18 cellular contexts compared by ENCODE assay signal in the genomic region with DNA sequence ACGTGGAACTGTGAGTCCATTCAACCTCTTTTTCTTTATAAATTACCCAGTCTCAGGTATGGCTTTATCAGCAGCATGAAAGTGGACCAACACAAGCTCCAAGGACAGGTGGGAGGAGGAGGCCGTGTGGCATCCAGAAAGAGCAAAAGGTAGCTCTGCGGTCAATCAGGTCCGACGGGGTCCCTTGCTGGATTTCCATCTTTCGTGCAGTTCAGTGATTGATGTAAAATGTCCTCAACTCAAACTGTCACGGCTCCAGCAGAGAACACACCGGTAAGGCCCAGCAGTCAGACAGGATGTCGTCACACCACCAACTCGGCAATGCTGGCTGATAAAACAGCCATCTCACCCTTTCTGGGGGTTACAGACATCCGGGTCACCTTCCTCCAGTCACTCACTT.
A peak's percentile ranks its signal among the peaks of the same experiment; 100 is the strongest.
DNase-seq lines count a peak whose midpoint lies in the region; ATAC-seq, FAIRE-seq and TF ChIP-seq lines count a peak whose summit lies in the region.
"Had no signal": no experiment of that assay in that cellular context is flagged by ENCODE, and none has a peak within 500 bp of the region (broad histone marks: within the 10 kb centered on the region; RNA-seq: fewer than 3 reads in every experiment).

No MANE protein-coding gene starts in this region.

- TF ChIP-seq CTCF in bronchial epithelial cell (IDR thresholded peaks at IDR 0.05; ENCODE audit: insufficient read depth, low read length, severe bottlenecking) (no peak), osteocyte (IDR thresholded peaks at IDR 0.05) (no peak)

- no peak overlapping the region for H3K4me3 ChIP-seq in BLaER1 treated with 17β-estradiol and CSF1 and Interleukin-3, amounts not matched to agents 10 nM and 100 nM
- H3K4me3 ChIP-seq in bronchial epithelial cell (ENCODE audit: low read depth, low read length): no peak overlapping the region
- H3K4me3 ChIP-seq: GM23248 had no signal

- H3K4me2 ChIP-seq in BLaER1 treated with 17β-estradiol and CSF1 and Interleukin-3, amounts not matched to agents 10 nM and 100 nM: peak overlapping the region in 9 of 11 experiments; percentile 9 to 60 (median 46); a peak in 17 of 22 replicates

- peak overlapping the region in 4 of 11 experiments; percentile 15 to 45 (median 26); a peak in 2 of 22 replicates for H3K27ac ChIP-seq in BLaER1 treated with 17β-estradiol and CSF1 and Interleukin-3, amounts not matched to agents 10 nM and 100 nM
- H3K27ac ChIP-seq: GM23248 had no signal

- peaks cover 0 to 14% (median 10%) of the 10 kb centered on the region in 11 experiments; a peak in 12 of 22 replicates for H3K9me3 ChIP-seq in BLaER1 treated with 17β-estradiol and CSF1 and Interleukin-3, amounts not matched to agents 10 nM and 100 nM (replicated peaks in 1 of 11)
- H3K9me3 ChIP-seq: BE2C had no signal

- peaks cover 0 to 11% (median 0%) of the 10 kb centered on the region in 11 experiments; a peak in 1 of 22 replicates for H4K20me1 ChIP-seq in BLaER1 treated with 17β-estradiol and CSF1 and Interleukin-3, amounts not matched to agents 10 nM and 100 nM

- no peak overlapping the region; a peak in 1 of 22 replicates for H3K9ac ChIP-seq in BLaER1 treated with 17β-estradiol and CSF1 and Interleukin-3, amounts not matched to agents 10 nM and 100 nM
- H3K9ac ChIP-seq: GM23248 had no signal

- no peaks in the 10 kb centered on the region for H3K27me3 Mint-ChIP-seq in osteocyte (ENCODE audit: unreplicated experiment)

- H3K4me1 Mint-ChIP-seq in osteocyte (ENCODE audit: unreplicated experiment): peaks cover 11% of the 10 kb centered on the region
- H3K4me1 Mint-ChIP-seq: CD4-positive, alpha-beta memory T cell had no signal

- no peak overlapping the region for H3K4me3 Mint-ChIP-seq in osteocyte (ENCODE audit: unreplicated experiment)
- H3K4me3 Mint-ChIP-seq: CD4-positive, alpha-beta memory T cell had no signal

- no peaks in the 10 kb centered on the region for H3K9me3 Mint-ChIP-seq in osteocyte (ENCODE audit: unreplicated experiment)

- no peak overlapping the region for H3K27ac Mint-ChIP-seq in osteocyte (ENCODE audit: unreplicated experiment)
- H3K27ac Mint-ChIP-seq: CD4-positive, alpha-beta memory T cell had no signal

- no peak for ATAC-seq in HG02885 (IDR thresholded peaks at IDR 0.05; ENCODE audit: poor library complexity, unreplicated experiment)

- DNase-seq in HTR-8/SVneo (ENCODE audit: insufficient read length, low spot score) (no peak), bronchial epithelial cell (ENCODE audit: low read depth) (no peak), posterior vena cava (ENCODE audit: low spot score) (peak; percentile 38), osteocyte (ENCODE audit: extremely low spot score, unreplicated experiment) (no peak), NOMO-1 treated with DMSO at 0.1 percent for 48 hours (lab: John Stamatoyannopoulos, UW; ENCODE audit: unreplicated experiment) (no peak)
- DNase-seq: BE2C; CD4-positive, alpha-beta memory T cell; GM23248; HCEC 1CT; IMR-90; NCI-H1694 treated with DMSO at 0.1 percent for 48 hours; NCI-H446; NCI-H526; Right ventricle myocardium superior; SW 1271 had no signal

- H3K36me3 ChIP-seq in BLaER1 treated with 17β-estradiol and CSF1 and Interleukin-3, amounts not matched to agents 10 nM and 100 nM: no peaks in the 10 kb centered on the region
- H3K36me3 ChIP-seq in bronchial epithelial cell (ENCODE audit: control insufficient read depth, insufficient read depth, low read length): no peaks in the 10 kb centered on the region
- H3K36me3 ChIP-seq: BE2C had no signal

- H3K4me1 ChIP-seq in BLaER1 treated with 17β-estradiol and CSF1 and Interleukin-3, amounts not matched to agents 10 nM and 100 nM: peaks cover 11 to 85% (median 51%) of the 10 kb centered on the region in 10 experiments; a peak in 19 of 20 replicates
- H3K4me1 ChIP-seq: BE2C had no signal

- H3K36me3 Mint-ChIP-seq in osteocyte (ENCODE audit: unreplicated experiment): no peaks in the 10 kb centered on the region
- H3K36me3 Mint-ChIP-seq: CD4-positive, alpha-beta memory T cell had no signal

- FAIRE-seq in HTR-8/SVneo (lab: Jason Lieb, UNC) (peak; percentile 54), bronchial epithelial cell (lab: Jason Lieb, UNC) (peak; percentile 82)
- FAIRE-seq: GM12892 had no signal

- intact Hi-C loops in posterior vena cava (cut with DNase I): no loop called here

- peaks cover 0 to 42% (median 0%) of the 10 kb centered on the region in 11 experiments; a peak in 7 of 22 replicates for H3K27me3 ChIP-seq in BLaER1 treated with 17β-estradiol and CSF1 and Interleukin-3, amounts not matched to agents 10 nM and 100 nM
- no peaks in the 10 kb centered on the region for H3K27me3 ChIP-seq in bronchial epithelial cell (ENCODE audit: control insufficient read depth, insufficient read depth, low read length)
- H3K27me3 ChIP-seq: BE2C had no signal
